8 cellular contexts compared by ENCODE assay signal in genomic region chr12:102917026-102917787, GRCh38. TPM values are rescaled to one million over a fixed set of nuclear protein-coding genes. Genes with fewer than 3 reads are reported as not detected.
DNase-seq lines count a peak whose midpoint lies in the region; ATAC-seq and TF ChIP-seq lines count a peak whose summit lies in the region.

TSS of gene PAH (minus strand) at chr12:102917244. CDS start at chr12:102917130, 114 bp downstream.

- H3K27ac ChIP-seq in right cardiac atrium (ENCODE audit: low read length): no peak within 1 kb of the TSS
- no peak within 1 kb of the TSS for H3K27ac ChIP-seq in right atrium auricular region

- H3K4me1 ChIP-seq in right cardiac atrium (ENCODE audit: control insufficient read depth, insufficient read depth, low read length) (no peaks in the 10 kb centered on the region), right atrium auricular region (no peaks in the 10 kb centered on the region)

- H3K27ac Mint-ChIP-seq in activated naive CD8-positive, alpha-beta T cell treated with anti-CD3 and anti-CD28 coated beads, Interleukin-2, amount 50 U/mL, for 24 hours: no peak within 1 kb of the TSS

- no peaks in the 10 kb centered on the region for H3K36me3 Mint-ChIP-seq in activated naive CD8-positive, alpha-beta T cell treated with anti-CD3 and anti-CD28 coated beads, Interleukin-2, amount 50 U/mL, for 24 hours (ENCODE audit: low read depth)

- H3K4me1 Mint-ChIP-seq in activated naive CD8-positive, alpha-beta T cell treated with anti-CD3 and anti-CD28 coated beads, Interleukin-2, amount 50 U/mL, for 24 hours: no peaks in the 10 kb centered on the region

- H3K9me3 ChIP-seq in right cardiac atrium (ENCODE audit: control insufficient read depth, low read length) (no peaks in the 10 kb centered on the region), right atrium auricular region (no peaks in the 10 kb centered on the region)

- no peak for TF ChIP-seq CTCF in right atrium auricular region (IDR thresholded peaks at IDR 0.05)

- intact Hi-C loops in right cardiac atrium (cut with DNase I): no loop called here

- peaks cover 18% of the 10 kb centered on the region for H3K27me3 Mint-ChIP-seq in activated naive CD8-positive, alpha-beta T cell treated with anti-CD3 and anti-CD28 coated beads, Interleukin-2, amount 50 U/mL, for 24 hours

- peak; percentile 34 to 65 for ATAC-seq in right cardiac atrium
- peak; percentile 28 for ATAC-seq in activated naive CD8-positive, alpha-beta T cell treated with anti-CD3 and anti-CD28 coated beads, Interleukin-2, amount 50 U/mL, for 24 hours
- no peak for ATAC-seq in HG03521 (IDR thresholded peaks at IDR 0.05; ENCODE audit: unreplicated experiment)

- H3K4me3 Mint-ChIP-seq in activated naive CD8-positive, alpha-beta T cell treated with anti-CD3 and anti-CD28 coated beads, Interleukin-2, amount 50 U/mL, for 24 hours: peak within 1 kb of the TSS; percentile 40

- H3K36me3 ChIP-seq in right atrium auricular region: no peaks in the 10 kb centered on the region

- H3K4me3 ChIP-seq in right cardiac atrium (ENCODE audit: low read length) (peak within 1 kb of the TSS; percentile 3), right atrium auricular region (peak within 1 kb of the TSS in 1 of 2 donors; percentile 25)

- H3K27me3 ChIP-seq in right cardiac atrium (ENCODE audit: control insufficient read depth, insufficient read depth) (no peaks in the 10 kb centered on the region), right atrium auricular region (no peaks in the 10 kb centered on the region)

- peak; percentile 13 to 39 (median 33) for DNase-seq in right cardiac atrium
- no peak for DNase-seq in right atrium auricular region (ENCODE audit: low spot score)
- peak; percentile 54 for DNase-seq in HuH-7.5 (ENCODE audit: low spot score)
- peak; percentile 14 for DNase-seq in activated naive CD8-positive, alpha-beta T cell treated with anti-CD3 and anti-CD28 coated beads, Interleukin-2, amount 50 U/mL, for 24 hours
- DNase-seq in mucosa of gallbladder (ENCODE audit: low spot score): peak; percentile 83
- DNase-seq in effector CD4-positive, alpha-beta T cell: no peak
- no peak for DNase-seq in KG1 (lab: John Stamatoyannopoulos, UW)

- 9% methylated on average over 30 of the region's 30 CpGs for WGBS in right cardiac atrium

- H3K9me3 Mint-ChIP-seq in activated naive CD8-positive, alpha-beta T cell treated with anti-CD3 and anti-CD28 coated beads, Interleukin-2, amount 50 U/mL, for 24 hours: no peaks in the 10 kb centered on the region

RNA-seq across cellular contexts. Expression of gene PAH, which starts in this region (rescaled TPM):
- 1 to 10 TPM in 1 of 4 donors, not detected in 3; 1.2 TPM for total RNA-seq in right cardiac atrium
- polyA plus RNA-seq in right cardiac atrium: not detected
- total RNA-seq in right atrium auricular region: not detected
- total RNA-seq in mucosa of gallbladder: 958 TPM

Comparison
In these comparisons a context has a peak if more than half of its experiments do, and no peak if none do; other contexts are left out.
1. RNA of gene PAH (total RNA-seq): 958 TPM in mucosa of gallbladder (single experiment); not detected in right atrium auricular region and 1.2 TPM in right cardiac atrium; every median in the first group is over 100 times any median in the second.
2. DNase-seq: peak in right cardiac atrium (3 of 3), HuH-7.5 (single experiment), activated naive CD8-positive, alpha-beta T cell treated with anti-CD3 and anti-CD28 coated beads, Interleukin-2, amount 50 U/mL, for 24 hours (single experiment) and mucosa of gallbladder (single experiment); none in right atrium auricular region (single experiment), effector CD4-positive, alpha-beta T cell (single experiment) and KG1 (single experiment).